ENCODE assay signal across 8 cellular contexts in the genomic region with DNA sequence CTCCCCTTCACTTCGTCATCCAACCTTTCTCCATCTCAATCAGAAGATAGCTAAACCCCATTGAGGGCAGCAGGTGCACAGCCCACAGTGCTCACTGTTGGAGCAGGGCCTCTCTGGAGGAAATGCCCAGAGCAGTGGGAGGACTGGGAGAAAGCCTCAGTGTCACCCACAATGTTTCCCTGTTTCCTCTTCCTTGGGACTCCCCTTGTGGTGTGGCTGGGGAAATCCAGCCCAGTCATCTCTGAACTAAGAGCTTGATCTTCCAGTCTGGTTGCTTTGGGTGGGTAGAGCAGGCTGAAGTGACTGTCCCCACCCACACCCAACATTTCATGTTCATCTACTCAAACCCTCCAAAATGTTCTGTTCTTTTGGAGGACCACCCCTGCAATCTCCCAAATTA. TPM values are rescaled to one million over a fixed set of nuclear protein-coding genes. Genes with fewer than 3 reads are reported as not detected.
A peak's percentile ranks its signal among the peaks of the same experiment; 100 is the strongest.
DNase-seq lines count a peak whose midpoint lies in the region; ATAC-seq and TF ChIP-seq lines count a peak whose summit lies in the region.

No MANE protein-coding gene starts in this region.

- peak; percentile 19 for DNase-seq in GDM1 (lab: John Stamatoyannopoulos, UW)
- peak; percentile 46 for DNase-seq in NB4 (ENCODE audit: low read depth)
- peak; percentile 36 for DNase-seq in epithelial cell of prostate (ENCODE audit: low read depth, low spot score)
- DNase-seq in WERI-Rb-1: no peak
- no peak for DNase-seq in RWPE1 (ENCODE audit: low spot score)
- DNase-seq in OCI-LY7 (ENCODE audit: low spot score): no peak

- no TSS peak for BruUV-seq in OCI-LY7 (replicated peaks; lab: Mats Ljungman, UMichigan)

- no peak overlapping the region for H2AFZ ChIP-seq in OCI-LY7 (ENCODE audit: low read length)

- no peak for TF ChIP-seq POLR2A in NB4 (IDR thresholded peaks at IDR 0.05; ENCODE audit: extremely low read depth, insufficient read length)

- H3K27ac ChIP-seq in epithelial cell of prostate (no peak overlapping the region), WERI-Rb-1 (no peak overlapping the region), RWPE1 (no peak overlapping the region), OCI-LY7 (ENCODE audit: low read depth, low read length, poor library complexity, severe bottlenecking) (no peak overlapping the region)

- CTCF ChIA-PET in RWPE1 (lab: Yijun Ruan, JAX): interaction anchor here (0.6 to 1.5 kb wide), 2 partner anchors 9 to 173 kb away, joined by 3 to 6 read pairs; no protein-coding TSS in a partner anchor
- CTCF ChIA-PET in OCI-LY7 (lab: Charles Lee; ENCODE audit: unreplicated experiment): no interaction called here

- TF ChIP-seq CTCF in NB4 (IDR thresholded peaks at IDR 0.05; ENCODE audit: low read depth, low read length) (peak; percentile 13), WERI-Rb-1 (IDR thresholded peaks at IDR 0.05; ENCODE audit: low read depth, low read length) (no peak), RWPE1 (conservative IDR thresholded peaks at IDR 0.05; ENCODE audit: low read depth) (no peak), OCI-LY7 (conservative IDR thresholded peaks at IDR 0.05; ENCODE audit: low read length) (no peak)

- ATAC-seq in GM21576 (IDR thresholded peaks at IDR 0.05; ENCODE audit: unreplicated experiment): peak; percentile 36
- no peak for ATAC-seq in GM21526 (IDR thresholded peaks at IDR 0.05; ENCODE audit: low FRiP score, unreplicated experiment)

- H3K4me3 ChIP-seq in NB4 (ENCODE audit: low read depth, low read length): no peak overlapping the region
- no peak overlapping the region for H3K4me3 ChIP-seq in WERI-Rb-1 (ENCODE audit: low read depth, low read length)
- no peak overlapping the region for H3K4me3 ChIP-seq in OCI-LY7 (ENCODE audit: low read depth, low read length, poor library complexity, severe bottlenecking)

- peaks cover 5% of the 10 kb centered on the region for H3K4me1 ChIP-seq in OCI-LY7 (ENCODE audit: insufficient read depth, low read length, poor library complexity, severe bottlenecking)

- H3K36me3 ChIP-seq in WERI-Rb-1 (no peaks in the 10 kb centered on the region), OCI-LY7 (ENCODE audit: insufficient read depth, low read length) (no peaks in the 10 kb centered on the region)

- no peak overlapping the region for H3K4me2 ChIP-seq in OCI-LY7 (ENCODE audit: low read length)

- no peaks in the 10 kb centered on the region for H3K27me3 ChIP-seq in WERI-Rb-1 (ENCODE audit: insufficient read depth, low read depth, severe bottlenecking)

- POLR2A ChIA-PET in RWPE1 (lab: Yijun Ruan, JAX; ENCODE audit: low non-redundant PET): no interaction called here
- POLR2A ChIA-PET in OCI-LY7 (lab: Charles Lee): no interaction called here

- H3K9me3 ChIP-seq in WERI-Rb-1 (ENCODE audit: severe bottlenecking) (no peaks in the 10 kb centered on the region), OCI-LY7 (ENCODE audit: low read length) (no peaks in the 10 kb centered on the region)

- H3K79me2 ChIP-seq in OCI-LY7 (ENCODE audit: insufficient read depth, low read depth, low read length): no peaks in the 10 kb centered on the region

- no peaks in the 10 kb centered on the region for H3K9me2 ChIP-seq in OCI-LY7 (ENCODE audit: insufficient read depth, low read length)

- intact Hi-C loops in OCI-LY7 (cut with micrococcal nuclease; ENCODE audit: unreplicated experiment): loop anchor here (5.0 to 10.0 kb wide), 2 partner anchors 270 to 357 kb away; a partner anchor contains a TSS

- H4K20me1 ChIP-seq in OCI-LY7 (ENCODE audit: insufficient read depth, low read length): no peaks in the 10 kb centered on the region

RNA-seq across cellular contexts. Expression of a gene that starts 29.8 kb away (rescaled TPM):
- total RNA-seq in OCI-LY7 (2014; rRNA removed; shearing (Covaris generic)): 25.2 and 30.4 TPM in 2 replicates
- 34.4 and 40.2 TPM in 2 replicates for total RNA-seq in OCI-LY7 (2022)

Comparison
In these comparisons a context has a peak if more than half of its experiments do, and no peak if none do; other contexts are left out.
1. DNase-seq: peak in GDM1 (single experiment), NB4 (single experiment) and epithelial cell of prostate (single experiment); none in WERI-Rb-1 (single experiment), RWPE1 (single experiment) and OCI-LY7 (single experiment).